Comparison of ENCODE assay signal across 25 cellular contexts in the genomic region with DNA sequence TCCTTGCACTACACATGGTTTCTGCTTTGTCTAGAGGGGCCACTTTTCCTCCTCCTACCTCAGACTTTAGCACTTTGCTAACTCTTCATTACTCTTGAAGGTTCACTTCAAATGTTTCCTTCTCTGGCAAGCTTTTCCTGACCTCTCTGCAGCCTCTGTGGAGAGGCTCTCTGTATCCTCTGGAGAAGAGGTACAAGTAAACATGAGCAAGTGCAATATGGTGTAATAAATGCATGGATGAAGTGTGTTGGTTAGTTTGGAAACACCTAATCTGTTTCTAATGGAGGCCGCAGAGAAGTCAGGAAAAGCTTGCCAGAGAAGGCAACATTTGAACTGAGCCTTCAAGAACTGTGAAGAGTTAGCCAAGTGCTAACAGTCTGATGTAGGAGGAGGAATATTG.
"Had no signal": no experiment of that assay in that cellular context is flagged by ENCODE, and none has a peak within 500 bp of the region (broad histone marks: within the 10 kb centered on the region; RNA-seq: fewer than 3 reads in every experiment).

No MANE protein-coding gene starts in this region.

- H3K36me3 ChIP-seq: neural progenitor cell, ovary, right lobe of liver, sigmoid colon, stomach, thoracic aorta, thyroid gland, tibial nerve, vagina had no signal

- H3K4me3 ChIP-seq: neural progenitor cell, ovary, psoas muscle, right lobe of liver, sigmoid colon, stomach, thoracic aorta, thyroid gland, tibial nerve, vagina had no signal

- ATAC-seq: naive thymus-derived CD4-positive, alpha-beta T cell; natural killer cell; psoas muscle; right cardiac atrium; right lobe of liver; stimulated activated effector memory CD8-positive, alpha-beta T cell treated with anti-CD3 and anti-CD28 coated beads, Interleukin-12 subunit alpha, Interleukin-12 subunit beta, amount 100 ng/mL, for 72 hours; stimulated activated naive B cell treated with anti-CD40 and anti-IgM and Interleukin-4, amounts not matched to agents 10 μg/mL and 1 μg/mL and 100 μg/mL, for 72 hours had no signal

- H3K4me1 ChIP-seq: neural progenitor cell, parathyroid adenoma, psoas muscle, right lobe of liver, sigmoid colon, stomach, thyroid gland, tibial nerve, vagina had no signal

- H3K27me3 ChIP-seq: neural progenitor cell, ovary, right lobe of liver, sigmoid colon, stomach, thyroid gland, tibial nerve, vagina had no signal

- DNase-seq: naive thymus-derived CD4-positive, alpha-beta T cell; natural killer cell; occipital lobe; ovary; posterior cingulate gyrus; psoas muscle; right cardiac atrium; right lobe of liver; sigmoid colon; small intestine; stimulated activated CD4-positive, alpha-beta T cell treated with anti-CD3 and anti-CD28 coated beads, Interleukin-15, amount 100 ng/mL, for 24 hours; stimulated activated CD4-positive, alpha-beta T cell treated with anti-CD3 and anti-CD28 coated beads, Interleukin-2, amount 100 ng/mL, for 24 hours; stimulated activated CD4-positive, alpha-beta T cell treated with anti-CD3 and anti-CD28 coated beads, Interleukin-2, amount 100 ng/mL, for 48 hours; stimulated activated CD4-positive, alpha-beta T cell treated with anti-CD3 and anti-CD28 coated beads, Interleukin-4, amount 100 ng/mL, for 24 hours; stimulated activated naive B cell treated with anti-CD40 and anti-IgM and Interleukin-4, amounts not matched to agents 10 μg/mL and 1 μg/mL and 100 μg/mL, for 72 hours; stimulated activated naive CD4-positive, alpha-beta T cell treated with Interleukin-2 at 50 U/mL for 16 hours; stomach; thyroid gland; trophoblast cell had no signal

- H3K9me3 ChIP-seq: ovary, psoas muscle, right lobe of liver, sigmoid colon, stomach, thoracic aorta, thyroid gland, tibial nerve, vagina had no signal

- H3K27ac ChIP-seq: neural progenitor cell, ovary, parathyroid adenoma, psoas muscle, right lobe of liver, sigmoid colon, stomach, thoracic aorta, thyroid gland, tibial nerve, vagina had no signal
